ENCODE assay signal across 12 cellular contexts in the genomic region with DNA sequence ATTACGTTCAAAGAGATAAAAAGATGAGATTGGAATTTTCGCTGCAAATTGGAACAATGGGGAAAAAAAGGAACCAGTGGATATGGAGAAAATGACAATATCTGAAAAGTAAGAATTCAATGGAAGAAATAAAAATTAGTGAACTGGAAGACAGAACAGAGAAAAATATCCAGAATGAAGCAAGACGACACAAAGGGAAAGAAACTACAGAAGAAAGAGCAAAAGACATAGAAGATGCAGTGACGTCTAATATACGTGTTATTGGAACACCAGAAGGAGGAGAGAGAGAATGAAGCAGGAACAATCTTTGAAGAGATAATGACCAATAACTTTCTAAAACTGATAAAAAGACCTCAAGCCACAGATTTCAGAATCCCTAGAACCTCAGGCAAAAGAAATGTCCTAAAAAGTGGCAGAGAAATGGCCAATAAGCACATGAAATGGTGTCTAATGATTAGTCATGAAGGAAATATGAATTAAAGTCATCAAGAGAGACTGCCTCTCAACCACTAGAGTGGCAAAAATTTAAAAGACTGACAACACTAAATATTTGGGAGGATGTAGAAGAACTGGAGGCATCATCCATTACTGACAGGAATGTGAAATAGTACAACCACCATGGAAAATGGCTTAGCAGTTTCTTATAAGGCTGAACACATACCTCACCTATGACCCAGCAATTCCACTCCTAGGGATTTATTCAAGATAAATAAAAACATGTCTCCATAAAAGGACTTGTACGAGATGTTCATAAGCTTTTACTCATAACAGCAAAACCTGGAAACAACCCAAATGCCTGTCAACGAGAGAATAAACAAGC. TPM values are rescaled to one million over a fixed set of nuclear protein-coding genes. Genes with fewer than 3 reads are reported as not detected.
A peak's percentile ranks its signal among the peaks of the same experiment; 100 is the strongest.
DNase-seq lines count a peak whose midpoint lies in the region; ATAC-seq, FAIRE-seq and TF ChIP-seq lines count a peak whose summit lies in the region.
"Had no signal": no experiment of that assay in that cellular context is flagged by ENCODE, and none has a peak within 500 bp of the region (broad histone marks: within the 10 kb centered on the region; RNA-seq: fewer than 3 reads in every experiment).

No MANE protein-coding gene starts in this region.

- H3K9ac ChIP-seq in K562 (ENCODE audit: insufficient read depth in 1 of 2, low read depth in 2 of 2, low read length in 2 of 2), result no peak overlapping the region
- H3K9ac ChIP-seq: BLaER1 had no signal

- no TSS peak for BruUV-seq in K562 (replicated peaks; lab: Mats Ljungman, UMichigan)

- FAIRE-seq in K562 (lab: Jason Lieb, UNC), result no peak

- H3K27ac ChIP-seq in K562 (ENCODE audit: extremely low read depth, low read depth, low read length) (no peak overlapping the region), hepatocyte (peak overlapping the region; percentile 69)
- H3K27ac ChIP-seq: BLaER1 had no signal

- no peaks in the 10 kb centered on the region for H3K36me3 ChIP-seq in K562 (ENCODE audit: control insufficient read depth, insufficient read depth, low read length)
- H3K36me3 ChIP-seq in hepatocyte (replicated peaks; ENCODE audit: insufficient read depth, low read depth), result no peaks in the 10 kb centered on the region

- in situ Hi-C loops in K562 (cut with MboI), result no loop called here

- no peak for TF ChIP-seq EP300 in K562 (IDR thresholded peaks at IDR 0.05; ENCODE audit: low read length)

- TF ChIP-seq RAD21 in K562 (CRISPR knock-in tag; conservative IDR thresholded peaks at IDR 0.05 in 1 of 2, IDR thresholded peaks at IDR 0.05 in 1 of 2), result no peak

- no peak overlapping the region for H3K4me3 ChIP-seq in K562
- no peak overlapping the region for H3K4me3 ChIP-seq in hepatocyte
- H3K4me3 ChIP-seq: BLaER1 had no signal

- H3K4me2 ChIP-seq in K562 (ENCODE audit: insufficient read depth, low read length), result no peak overlapping the region
- H3K4me2 ChIP-seq in hepatocyte, result no peak overlapping the region
- H3K4me2 ChIP-seq: BLaER1 had no signal

- intact Hi-C loops in K562 (cut with micrococcal nuclease), result no loop called here
- intact Hi-C loops in Right ventricle myocardium inferior (cut with DNase I), result no loop called here

- H3K27me3 ChIP-seq in K562 (ENCODE audit: control insufficient read depth in 2 of 2, insufficient read depth in 2 of 2, low read length in 2 of 2), result no peaks in the 10 kb centered on the region; a peak in 1 of 5 replicates
- H3K27me3 ChIP-seq in hepatocyte, result no peaks in the 10 kb centered on the region
- H3K27me3 ChIP-seq: BLaER1 had no signal

- H2AFZ ChIP-seq in K562 (ENCODE audit: low read depth, low read length) (no peak overlapping the region), hepatocyte (no peak overlapping the region)

- ATAC-seq in K562 (no peak), GM21786 (IDR thresholded peaks at IDR 0.05; ENCODE audit: unreplicated experiment) (no peak), HG03565 (IDR thresholded peaks at IDR 0.05; ENCODE audit: unreplicated experiment) (no peak), Right ventricle myocardium inferior (no peak)
- ATAC-seq: activated T-cell treated with anti-CD3 and anti-CD28 coated beads, Interleukin-2, amount 50 U/mL, for 4 hours had no signal

- no peak for TF ChIP-seq POLR2A in K562 (conservative IDR thresholded peaks at IDR 0.05)

- POLR2A ChIA-PET in K562 (lab: Yijun Ruan, JAX), result interaction anchor here (1.2 to 2.1 kb wide), 2 partner anchors 11 to 14 kb away, joined by 3 to 5 read pairs; no protein-coding TSS in a partner anchor

- WGBS in K562 (ENCODE audit: insufficient coverage, low coverage, missing lambda C conversion rate), result 38% methylated on average over 7 of the region's 7 CpGs
- 84% methylated on average over 7 of the region's 7 CpGs for WGBS in hepatocyte (ENCODE audit: low lambda C conversion rate, missing lambda C conversion rate)

- no peaks in the 10 kb centered on the region for H4K20me1 ChIP-seq in K562 (replicated peaks; ENCODE audit: control insufficient read depth, insufficient read depth, low read length)
- no peaks in the 10 kb centered on the region for H4K20me1 ChIP-seq in hepatocyte (ENCODE audit: insufficient read depth, poor library complexity, severe bottlenecking)

- DNase-seq in AG08395 (ENCODE audit: low spot score) (peak; percentile 68), HT1080 (ENCODE audit: low read depth) (peak; percentile 75), K562 (ENCODE audit: extremely low read depth in 1 of 4, low spot score in 3 of 4) (no peak), hepatocyte (ENCODE audit: low spot score) (peak; percentile 58), Right ventricle myocardium inferior (ENCODE audit: missing footprints) (no peak), NCI-H82 treated with DMSO at 0.1 percent for 48 hours (lab: John Stamatoyannopoulos, UW; ENCODE audit: unreplicated experiment) (no peak)
- DNase-seq: activated T-cell treated with anti-CD3 and anti-CD28 coated beads, Interleukin-2, amount 50 U/mL, for 4 hours; cerebellar nuclear complex; NCI-H1105 treated with DMSO at 0.1 percent for 48 hours had no signal

- no peaks in the 10 kb centered on the region for H3K9me2 ChIP-seq in hepatocyte (replicated peaks; ENCODE audit: insufficient read depth)

- TF ChIP-seq CTCF in K562 (IDR thresholded peaks at IDR 0.05 in 2 of 3, conservative IDR thresholded peaks at IDR 0.05 in 1 of 3; ENCODE audit: insufficient read depth in 2 of 3, low read depth in 1 of 3, low read length in 3 of 3) (no peak), hepatocyte (IDR thresholded peaks at IDR 0.05; ENCODE audit: poor library complexity) (no peak)

- no peaks in the 10 kb centered on the region for H3K9me1 ChIP-seq in K562 (ENCODE audit: control insufficient read depth, insufficient read depth, low read length)

- H3K4me1 ChIP-seq in K562 (replicated peaks in 1 of 2; ENCODE audit: control insufficient read depth in 2 of 2, insufficient read depth in 2 of 2, low read length in 2 of 2) (peaks cover 7 to 9% of the 10 kb centered on the region in 2 experiments), hepatocyte (ENCODE audit: insufficient read depth) (peaks cover 6% of the 10 kb centered on the region)

- CTCF ChIA-PET in K562 (lab: Yijun Ruan, JAX; ENCODE audit: low intra/inter-chr PET ratio), result interaction anchor here (0.6 kb wide), 1 partner anchor 104 kb away, joined by 4 read pairs; no protein-coding TSS in a partner anchor

- no peaks in the 10 kb centered on the region for H3K79me2 ChIP-seq in K562 (ENCODE audit: control insufficient read depth, insufficient read depth, low read length)
- no peaks in the 10 kb centered on the region for H3K79me2 ChIP-seq in hepatocyte

- H3K9me3 ChIP-seq in K562 (replicated peaks; ENCODE audit: control insufficient read depth, insufficient read depth, low read depth, low read length) (no peaks in the 10 kb centered on the region), hepatocyte (ENCODE audit: low read depth) (no peaks in the 10 kb centered on the region)

TF ChIP-seq in K562, 482 proteins besides CTCF, POLR2A, EP300 and RAD21 (continues in another document):
- TF ChIP-seq, protein P1, sequence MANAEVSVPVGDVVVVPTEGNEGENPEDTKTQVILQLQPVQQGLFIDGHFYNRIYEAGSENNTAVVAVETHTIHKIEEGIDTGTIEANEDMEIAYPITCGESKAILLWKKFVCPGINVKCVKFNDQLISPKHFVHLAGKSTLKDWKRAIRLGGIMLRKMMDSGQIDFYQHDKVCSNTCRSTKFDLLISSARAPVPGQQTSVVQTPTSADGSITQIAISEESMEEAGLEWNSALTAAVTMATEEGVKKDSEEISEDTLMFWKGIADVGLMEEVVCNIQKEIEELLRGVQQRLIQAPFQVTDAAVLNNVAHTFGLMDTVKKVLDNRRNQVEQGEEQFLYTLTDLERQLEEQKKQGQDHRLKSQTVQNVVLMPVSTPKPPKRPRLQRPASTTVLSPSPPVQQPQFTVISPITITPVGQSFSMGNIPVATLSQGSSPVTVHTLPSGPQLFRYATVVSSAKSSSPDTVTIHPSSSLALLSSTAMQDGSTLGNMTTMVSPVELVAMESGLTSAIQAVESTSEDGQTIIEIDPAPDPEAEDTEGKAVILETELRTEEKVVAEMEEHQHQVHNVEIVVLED (CRISPR knock-in tag; IDR thresholded peaks at IDR 0.05), result no peak
- TF ChIP-seq, protein P2, sequence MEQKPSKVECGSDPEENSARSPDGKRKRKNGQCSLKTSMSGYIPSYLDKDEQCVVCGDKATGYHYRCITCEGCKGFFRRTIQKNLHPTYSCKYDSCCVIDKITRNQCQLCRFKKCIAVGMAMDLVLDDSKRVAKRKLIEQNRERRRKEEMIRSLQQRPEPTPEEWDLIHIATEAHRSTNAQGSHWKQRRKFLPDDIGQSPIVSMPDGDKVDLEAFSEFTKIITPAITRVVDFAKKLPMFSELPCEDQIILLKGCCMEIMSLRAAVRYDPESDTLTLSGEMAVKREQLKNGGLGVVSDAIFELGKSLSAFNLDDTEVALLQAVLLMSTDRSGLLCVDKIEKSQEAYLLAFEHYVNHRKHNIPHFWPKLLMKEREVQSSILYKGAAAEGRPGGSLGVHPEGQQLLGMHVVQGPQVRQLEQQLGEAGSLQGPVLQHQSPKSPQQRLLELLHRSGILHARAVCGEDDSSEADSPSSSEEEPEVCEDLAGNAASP (IDR thresholded peaks at IDR 0.05), result no peak

RNA-seq across cellular contexts. Expression of a gene that starts 56.5 kb away (rescaled TPM):
- 40.0 and 53.1 TPM in 2 replicates for total RNA-seq in HT1080 (2014; rRNA removed; shearing (Covaris generic))
- polyA plus RNA-seq in HT1080 (2015; cell fraction: cytosol; rRNA removed), result 40.7 and 47.0 TPM in 2 replicates
- polyA plus RNA-seq in HT1080 (2015; cell fraction: nucleus; rRNA removed), result 77.7 and 96.6 TPM in 2 replicates
- total RNA-seq in K562 (2011; cell fraction: chromatin; rRNA removed; ENCODE audit: low replicate concordance), result 7.1 and 17.3 TPM in 2 replicates
- total RNA-seq in K562 (2011; cell fraction: nucleolus; rRNA removed), result 18.6 and 27.0 TPM in 2 replicates
- 12.8 and 19.0 TPM in 2 replicates for total RNA-seq in K562 (2011; cell fraction: nucleoplasm; rRNA removed)
- total RNA-seq in K562 (2014; rRNA removed), result 3.9 and 4.1 TPM in 2 replicates
- 1.7 and 2.1 TPM in 2 replicates for total RNA-seq in K562 (2014; rRNA removed; fragmentation: Illumina TruSeq; extraction: Trizol)
- total RNA-seq in K562 (2015; rRNA removed; fragmentation: Illumina TruSeq; extraction: Trizol), result 1.9 and 2.0 TPM in 2 replicates
- 2.9 and 3.1 TPM in 2 replicates for total RNA-seq in K562 (2021)
- 2.7 and 4.7 TPM in 2 replicates for polyA plus RNA-seq in K562 (2011; rRNA removed)
- polyA plus RNA-seq in K562 (2011; cell fraction: cytosol; rRNA removed), result 5.2 and 6.5 TPM in 2 replicates
- polyA plus RNA-seq in K562 (2011; cell fraction: nucleus; rRNA removed), result 8.7 and 19.6 TPM in 2 replicates
- polyA plus RNA-seq in K562 (2012), result 2.9 and 8.2 TPM in 2 replicates
- 0.79 and 1.0 TPM in 2 replicates for polyA plus RNA-seq in K562 (2014; fragmentation: Illumina TruSeq; extraction: Trizol)
- under 1 TPM; 0.06 to 0.18 TPM for polyA plus RNA-seq in K562 (2014; fragmentation: Nextera tagmentation; extraction: Ambion mirVana)
- polyA plus RNA-seq in K562 (2014; rRNA removed), result 2.5 and 2.7 TPM in 2 replicates
- 3.5 and 5.2 TPM in 2 replicates for polyA minus RNA-seq in K562 (2011; rRNA and poly(A)+ RNA removed)
- 4.3 and 18.2 TPM in 2 replicates for polyA minus RNA-seq in K562 (2011; cell fraction: cytosol; rRNA and poly(A)+ RNA removed)
- 17.8 and 31.2 TPM in 2 replicates for polyA minus RNA-seq in K562 (2011; cell fraction: nucleus; rRNA and poly(A)+ RNA removed)
- total RNA-seq in hepatocyte, result 126 and 129 TPM in 2 replicates
- 229 and 299 TPM in 2 replicates for polyA plus RNA-seq in hepatocyte
- total RNA-seq in Right ventricle myocardium inferior, result 39.8 TPM

Comparison
In these comparisons a context has a peak if more than half of its experiments do, and no peak if none do; other contexts are left out.
1. DNase-seq: peak in AG08395 (single experiment), HT1080 (single experiment) and hepatocyte (single experiment); none in K562 (0 of 4), Right ventricle myocardium inferior (single experiment) and NCI-H82 treated with DMSO at 0.1 percent for 48 hours (single experiment).